Comparison of ENCODE assay signal across 35 cellular contexts in the genomic region with DNA sequence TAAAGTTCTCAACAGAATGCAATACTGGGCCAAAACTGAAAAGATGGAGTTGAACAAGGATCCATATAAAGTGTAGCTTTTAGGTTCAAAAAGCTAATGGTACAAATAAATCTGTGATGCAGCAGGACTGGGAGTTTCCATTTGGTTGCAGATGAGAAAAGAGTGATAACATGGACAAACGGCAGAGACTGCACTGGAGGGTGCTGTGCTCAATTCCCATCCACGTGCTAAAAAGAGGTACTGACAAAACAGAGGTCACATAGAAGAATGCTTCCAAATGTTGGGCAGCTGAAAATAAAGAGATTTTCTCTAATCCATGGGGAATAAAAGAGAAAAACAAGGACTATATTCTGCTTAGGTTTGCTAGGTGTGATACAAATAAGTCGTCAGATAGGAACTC.
"Had no signal": no experiment of that assay in that cellular context is flagged by ENCODE, and none has a peak within 500 bp of the region (broad histone marks: within the 10 kb centered on the region; RNA-seq: fewer than 3 reads in every experiment).

No MANE protein-coding gene starts in this region.

- H3K36me3 Mint-ChIP-seq: activated CD4-positive, alpha-beta memory T cell treated with anti-CD3 and anti-CD28 coated beads for 36 hours; activated CD8-positive, alpha-beta memory T cell treated with anti-CD3 and anti-CD28 coated beads, Interleukin-2, amount 10 ng/mL, durations not matched to agents 7 days and 5 days; activated naive CD4-positive, alpha-beta T cell treated with anti-CD3 and anti-CD28 coated beads, Interleukin-2, amount 50 U/mL, for 24 hours; activated naive CD8-positive, alpha-beta T cell treated with anti-CD3 and anti-CD28 coated beads for 36 hours had no signal

- ATAC-seq: activated CD4-positive, alpha-beta T cell treated with anti-CD3 and anti-CD28 coated beads for 36 hours; activated CD8-positive, alpha-beta memory T cell treated with anti-CD3 and anti-CD28 coated beads, Interleukin-2, amount 10 ng/mL, durations not matched to agents 7 days and 5 days; activated CD8-positive, alpha-beta T cell treated with anti-CD3 and anti-CD28 coated beads, Interleukin-2, amount 10 ng/mL, durations not matched to agents 7 days and 5 days; activated naive CD8-positive, alpha-beta T cell treated with anti-CD3 and anti-CD28 coated beads, Interleukin-2, amount 50 U/mL, for 24 hours; body of pancreas; effector memory CD8-positive, alpha-beta T cell; esophagus mucosa; T-helper 17 cell had no signal

- H3K9me3 Mint-ChIP-seq: activated CD4-positive, alpha-beta T cell treated with anti-CD3 and anti-CD28 coated beads, Interleukin-2, amount 10 ng/mL, durations not matched to agents 24 days and 14 days; activated naive CD4-positive, alpha-beta T cell treated with anti-CD3 and anti-CD28 coated beads for 36 hours; activated naive CD4-positive, alpha-beta T cell treated with anti-CD3 and anti-CD28 coated beads, Interleukin-2, amount 50 U/mL, for 24 hours; activated naive CD8-positive, alpha-beta T cell treated with anti-CD3 and anti-CD28 coated beads for 36 hours; activated T-helper 1 cell treated with anti-CD3 and anti-CD28 coated beads, Interleukin-12 subunit alpha, Interleukin-12 subunit beta, Interleukin-2, Interleukin-4 antibody, amounts not matched to agents 30 ng/mL and 10 ng/mL and 1 ng/mL, durations not matched to agents 14 hours and 24 hours and 36 hours; activated T-helper 2 cell treated with anti-CD3 and anti-CD28 coated beads, Interferon-gamma antibody, Interleukin-2, Interleukin-4, amounts not matched to agents 10 μg/mL and 5 μg/mL and 100 μg/mL, durations not matched to agents 14 hours and 24 hours and 36 hours had no signal

- H3K27me3 ChIP-seq: adrenal gland, body of pancreas had no signal

- H3K36me3 ChIP-seq: adrenal gland, WERI-Rb-1 had no signal

- FAIRE-seq: colon, frontal cortex had no signal

- DNase-seq: activated CD4-positive, alpha-beta memory T cell treated with anti-CD3 and anti-CD28 coated beads for 36 hours; activated CD4-positive, alpha-beta T cell treated with anti-CD3 and anti-CD28 coated beads for 36 hours; activated CD4-positive, alpha-beta T cell treated with anti-CD3 and anti-CD28 coated beads, Interleukin-2, amount 10 ng/mL, durations not matched to agents 24 days and 14 days; activated CD4-positive, CD25-positive, alpha-beta regulatory T cell; activated CD4-positive, CD25-positive, alpha-beta regulatory T cell treated with anti-CD3 and anti-CD28 coated beads, Interleukin-2, amount 50 U/mL, for 72 hours; activated CD8-positive, alpha-beta memory T cell treated with anti-CD3 and anti-CD28 coated beads, Interleukin-2, amount 10 ng/mL, durations not matched to agents 7 days and 5 days; activated CD8-positive, alpha-beta memory T cell treated with anti-CD3 and anti-CD28 coated beads, Interleukin-2, amount 50 U/mL, for 4 hours; activated CD8-positive, alpha-beta T cell treated with anti-CD3 and anti-CD28 coated beads, Interleukin-2, amount 10 ng/mL, durations not matched to agents 7 days and 5 days; activated effector memory CD4-positive, alpha-beta T cell treated with anti-CD3 and anti-CD28 coated beads, Interleukin-2, amount 50 U/mL, for 16 hours; activated naive CD4-positive, alpha-beta T cell treated with anti-CD3 and anti-CD28 coated beads for 36 hours; activated naive CD8-positive, alpha-beta T cell treated with anti-CD3 and anti-CD28 coated beads for 36 hours; activated naive CD8-positive, alpha-beta T cell treated with anti-CD3 and anti-CD28 coated beads, Interleukin-2, amount 50 U/mL, for 24 hours; activated T-cell treated with anti-CD3 and anti-CD28 coated beads, Interleukin-2, amount 50 U/mL, for 1 hour; activated T-cell treated with anti-CD3 and anti-CD28 coated beads, Interleukin-2, amount 50 U/mL, for 48 hours; adrenal gland; amygdala; aorta; body of pancreas; caudate nucleus; cortex of kidney; dermis blood vessel endothelial cell; effector CD4-positive, alpha-beta T cell; effector memory CD8-positive, alpha-beta T cell; foreskin fibroblast; hippocampal formation; T-helper 17 cell; T1000; WERI-Rb-1 had no signal

- H3K4me1 ChIP-seq: adrenal gland, body of pancreas had no signal

- H3K27me3 Mint-ChIP-seq: activated CD4-positive, alpha-beta memory T cell treated with anti-CD3 and anti-CD28 coated beads for 36 hours; activated CD4-positive, alpha-beta T cell treated with anti-CD3 and anti-CD28 coated beads for 36 hours; activated CD4-positive, alpha-beta T cell treated with anti-CD3 and anti-CD28 coated beads, Interleukin-2, amount 10 ng/mL, durations not matched to agents 24 days and 14 days; activated CD8-positive, alpha-beta memory T cell treated with anti-CD3 and anti-CD28 coated beads, Interleukin-2, amount 10 ng/mL, durations not matched to agents 7 days and 5 days; activated naive CD4-positive, alpha-beta T cell treated with anti-CD3 and anti-CD28 coated beads, Interleukin-2, amount 50 U/mL, for 24 hours; activated naive CD8-positive, alpha-beta T cell treated with anti-CD3 and anti-CD28 coated beads for 36 hours; activated naive CD8-positive, alpha-beta T cell treated with anti-CD3 and anti-CD28 coated beads, Interleukin-2, amount 50 U/mL, for 24 hours; effector memory CD8-positive, alpha-beta T cell; T-helper 17 cell had no signal

- H3K4me3 Mint-ChIP-seq: activated CD4-positive, alpha-beta memory T cell treated with anti-CD3 and anti-CD28 coated beads for 36 hours; activated CD4-positive, alpha-beta T cell treated with anti-CD3 and anti-CD28 coated beads for 36 hours; activated CD4-positive, alpha-beta T cell treated with anti-CD3 and anti-CD28 coated beads, Interleukin-2, amount 10 ng/mL, durations not matched to agents 24 days and 14 days; activated CD8-positive, alpha-beta memory T cell treated with anti-CD3 and anti-CD28 coated beads, Interleukin-2, amount 10 ng/mL, durations not matched to agents 7 days and 5 days; activated CD8-positive, alpha-beta T cell treated with anti-CD3 and anti-CD28 coated beads, Interleukin-2, amount 10 ng/mL, durations not matched to agents 7 days and 5 days; activated naive CD4-positive, alpha-beta T cell treated with anti-CD3 and anti-CD28 coated beads for 36 hours; activated naive CD4-positive, alpha-beta T cell treated with anti-CD3 and anti-CD28 coated beads, Interleukin-2, amount 50 U/mL, for 24 hours; activated naive CD8-positive, alpha-beta T cell treated with anti-CD3 and anti-CD28 coated beads for 36 hours; activated naive CD8-positive, alpha-beta T cell treated with anti-CD3 and anti-CD28 coated beads, Interleukin-2, amount 50 U/mL, for 24 hours; activated T-helper 1 cell treated with anti-CD3 and anti-CD28 coated beads, Interleukin-12 subunit alpha, Interleukin-12 subunit beta, Interleukin-2, Interleukin-4 antibody, amounts not matched to agents 30 ng/mL and 10 ng/mL and 1 ng/mL, durations not matched to agents 14 hours and 24 hours and 36 hours; effector memory CD8-positive, alpha-beta T cell; T-helper 17 cell; T-helper 2 cell treated with Interferon-gamma antibody and Interleukin-4, amounts not matched to agents 5 μg/mL and 100 μg/mL, for 36 hours had no signal

- H3K4me1 Mint-ChIP-seq: activated CD4-positive, alpha-beta T cell treated with anti-CD3 and anti-CD28 coated beads for 36 hours; activated CD4-positive, alpha-beta T cell treated with anti-CD3 and anti-CD28 coated beads, Interleukin-2, amount 10 ng/mL, durations not matched to agents 24 days and 14 days; activated CD8-positive, alpha-beta memory T cell treated with anti-CD3 and anti-CD28 coated beads, Interleukin-2, amount 10 ng/mL, durations not matched to agents 7 days and 5 days; activated naive CD4-positive, alpha-beta T cell treated with anti-CD3 and anti-CD28 coated beads, Interleukin-2, amount 50 U/mL, for 24 hours; activated naive CD8-positive, alpha-beta T cell treated with anti-CD3 and anti-CD28 coated beads for 36 hours; activated naive CD8-positive, alpha-beta T cell treated with anti-CD3 and anti-CD28 coated beads, Interleukin-2, amount 50 U/mL, for 24 hours; T-helper 17 cell had no signal

- H3K9me3 ChIP-seq: adrenal gland, body of pancreas had no signal

- H3K27ac ChIP-seq: adrenal gland, body of pancreas, WERI-Rb-1 had no signal

- H3K4me3 ChIP-seq: adrenal gland, body of pancreas had no signal

- H3K27ac Mint-ChIP-seq: activated CD4-positive, alpha-beta memory T cell treated with anti-CD3 and anti-CD28 coated beads for 36 hours; activated CD4-positive, alpha-beta T cell treated with anti-CD3 and anti-CD28 coated beads for 36 hours; activated CD4-positive, alpha-beta T cell treated with anti-CD3 and anti-CD28 coated beads, Interleukin-2, amount 10 ng/mL, durations not matched to agents 24 days and 14 days; activated CD8-positive, alpha-beta memory T cell treated with anti-CD3 and anti-CD28 coated beads, Interleukin-2, amount 10 ng/mL, durations not matched to agents 7 days and 5 days; activated CD8-positive, alpha-beta T cell treated with anti-CD3 and anti-CD28 coated beads, Interleukin-2, amount 10 ng/mL, durations not matched to agents 7 days and 5 days; activated naive CD4-positive, alpha-beta T cell treated with anti-CD3 and anti-CD28 coated beads for 36 hours; activated naive CD4-positive, alpha-beta T cell treated with anti-CD3 and anti-CD28 coated beads, Interleukin-2, amount 50 U/mL, for 24 hours; activated naive CD8-positive, alpha-beta T cell treated with anti-CD3 and anti-CD28 coated beads for 36 hours; activated naive CD8-positive, alpha-beta T cell treated with anti-CD3 and anti-CD28 coated beads, Interleukin-2, amount 50 U/mL, for 24 hours; activated T-helper 1 cell treated with anti-CD3 and anti-CD28 coated beads, Interleukin-12 subunit alpha, Interleukin-12 subunit beta, Interleukin-2, Interleukin-4 antibody, amounts not matched to agents 30 ng/mL and 10 ng/mL and 1 ng/mL, durations not matched to agents 14 hours and 24 hours and 36 hours; activated T-helper 2 cell treated with anti-CD3 and anti-CD28 coated beads, Interferon-gamma antibody, Interleukin-2, Interleukin-4, amounts not matched to agents 10 μg/mL and 5 μg/mL and 100 μg/mL, durations not matched to agents 14 hours and 24 hours and 36 hours; effector memory CD8-positive, alpha-beta T cell; T-helper 17 cell; T-helper 2 cell treated with Interferon-gamma antibody and Interleukin-4, amounts not matched to agents 5 μg/mL and 100 μg/mL, for 36 hours had no signal
